Comparison of ENCODE assay signal across 8 cellular contexts in genomic region chr4:6331018-6331417, GRCh38.
A peak's percentile ranks its signal among the peaks of the same experiment; 100 is the strongest.
DNase-seq lines count a peak whose midpoint lies in the region; ATAC-seq and TF ChIP-seq lines count a peak whose summit lies in the region.

No MANE protein-coding gene starts in this region.

- H3K27me3 ChIP-seq in cardiac muscle cell: peaks cover 2% of the 10 kb centered on the region
- H3K27me3 ChIP-seq in OCI-LY1 (ENCODE audit: insufficient read depth, low read length): no peaks in the 10 kb centered on the region
- no peaks in the 10 kb centered on the region for H3K27me3 ChIP-seq in fibroblast of lung (ENCODE audit: control insufficient read depth, insufficient read depth, low read length)

- ATAC-seq in left ventricle myocardium superior (no peak), GM18867 (IDR thresholded peaks at IDR 0.05; ENCODE audit: unreplicated experiment) (no peak)

- no peak overlapping the region for H3K4me3 ChIP-seq in cardiac muscle cell
- H3K4me3 ChIP-seq in OCI-LY1 (ENCODE audit: low read depth, low read length, poor library complexity, severe bottlenecking): no peak overlapping the region
- H3K4me3 ChIP-seq in fibroblast of lung (replicated peaks in 1 of 4; ENCODE audit: control extremely low read depth in 1 of 4, insufficient read depth in 1 of 4, low read depth in 3 of 4, low read length in 4 of 4): no peak overlapping the region

- H3K4me2 ChIP-seq in OCI-LY1 (ENCODE audit: low read length) (no peak overlapping the region), fibroblast of lung (ENCODE audit: extremely low read depth, insufficient read depth, low read length) (no peak overlapping the region)

- H4K20me1 ChIP-seq in OCI-LY1 (ENCODE audit: insufficient read depth, low read length) (no peaks in the 10 kb centered on the region), fibroblast of lung (ENCODE audit: control insufficient read depth, extremely low read depth, insufficient read depth, low read length) (no peaks in the 10 kb centered on the region)

- H3K36me3 ChIP-seq in cardiac muscle cell: no peaks in the 10 kb centered on the region
- H3K36me3 ChIP-seq in OCI-LY1 (ENCODE audit: insufficient read depth, low read length): no peaks in the 10 kb centered on the region
- H3K36me3 ChIP-seq in fibroblast of lung (ENCODE audit: control insufficient read depth, insufficient read depth, low read length): no peaks in the 10 kb centered on the region

- H3K79me2 ChIP-seq in OCI-LY1 (ENCODE audit: insufficient read depth, low read length) (no peaks in the 10 kb centered on the region), fibroblast of lung (ENCODE audit: control insufficient read depth, insufficient read depth, low read length) (no peaks in the 10 kb centered on the region)

- H3K9me2 ChIP-seq in OCI-LY1 (ENCODE audit: low read depth, low read length): no peaks in the 10 kb centered on the region

- peak in 1 of 2 donors; percentile 27 for DNase-seq in cardiac muscle cell (ENCODE audit: low read depth in 1 of 2, low spot score in 1 of 2)
- no peak for DNase-seq in left ventricle myocardium superior
- DNase-seq in fibroblast of lung (ENCODE audit: low read depth in 2 of 2): no peak
- peak; percentile 15 to 24 for DNase-seq in stimulated activated CD4-positive, alpha-beta T cell treated with anti-CD3 and anti-CD28 coated beads, Interleukin-2, amount 100 ng/mL, for 48 hours
- no peak for DNase-seq in activated gamma-delta T cell (lab: John Stamatoyannopoulos, UW)
- DNase-seq in NCI-H510A treated with DMSO at 0.1 percent for 48 hours (lab: John Stamatoyannopoulos, UW): no peak

- intact Hi-C loops in left ventricle myocardium superior (cut with micrococcal nuclease): no loop called here

- H3F3A ChIP-seq in OCI-LY1 (ENCODE audit: insufficient read depth, low read length): no peaks in the 10 kb centered on the region

- H3K4me1 ChIP-seq in cardiac muscle cell (ENCODE audit: low read depth) (no peaks in the 10 kb centered on the region), OCI-LY1 (ENCODE audit: insufficient read depth, low read length, severe bottlenecking) (no peaks in the 10 kb centered on the region), fibroblast of lung (ENCODE audit: control insufficient read depth, extremely low read depth, insufficient read depth, low read length) (no peaks in the 10 kb centered on the region)

- no peaks in the 10 kb centered on the region for H3K9me3 ChIP-seq in cardiac muscle cell (ENCODE audit: low read depth)
- H3K9me3 ChIP-seq in OCI-LY1 (ENCODE audit: low read length): no peaks in the 10 kb centered on the region
- no peaks in the 10 kb centered on the region for H3K9me3 ChIP-seq in fibroblast of lung (ENCODE audit: control insufficient read depth, insufficient read depth, low read depth, low read length)

- no peak overlapping the region for H3K9ac ChIP-seq in OCI-LY1 (ENCODE audit: low read length)
- H3K9ac ChIP-seq in fibroblast of lung (ENCODE audit: insufficient read depth, low read length): no peak overlapping the region

- H2AFZ ChIP-seq in OCI-LY1 (ENCODE audit: low read length) (no peak overlapping the region), fibroblast of lung (ENCODE audit: low read length) (no peak overlapping the region)

- no peak overlapping the region for H3K27ac ChIP-seq in cardiac muscle cell
- H3K27ac ChIP-seq in OCI-LY1 (ENCODE audit: low read depth, low read length, poor library complexity, severe bottlenecking): no peak overlapping the region
- H3K27ac ChIP-seq in fibroblast of lung (ENCODE audit: insufficient read depth, low read length): no peak overlapping the region

- TF ChIP-seq CTCF in cardiac muscle cell (IDR thresholded peaks at IDR 0.05; ENCODE audit: low read depth, low read length): peak; percentile 63
- peak; percentile 54 for TF ChIP-seq CTCF in OCI-LY1 (IDR thresholded peaks at IDR 0.05; ENCODE audit: low read length)
- TF ChIP-seq CTCF in fibroblast of lung (conservative IDR thresholded peaks at IDR 0.05 in 1 of 2, IDR thresholded peaks at IDR 0.05 in 1 of 2; ENCODE audit: low read depth in 1 of 2, low read length in 2 of 2): peak; percentile 46 to 61

Comparison
In these comparisons a context has a peak if more than half of its experiments do, and no peak if none do; other contexts are left out.
1. DNase-seq: peak in stimulated activated CD4-positive, alpha-beta T cell treated with anti-CD3 and anti-CD28 coated beads, Interleukin-2, amount 100 ng/mL, for 48 hours (2 of 2); none in left ventricle myocardium superior (single experiment), fibroblast of lung (0 of 2), activated gamma-delta T cell (single experiment) and NCI-H510A treated with DMSO at 0.1 percent for 48 hours (single experiment).
2. Peak in every context shown above with its lines, with median percentiles within 50 percentile points of each other: CTCF ChIP-seq.